ENCODE assay signal across 9 cellular contexts in genomic region chr2:29115797-29116781, GRCh38. TPM values are rescaled to one million over a fixed set of nuclear protein-coding genes. Genes with fewer than 3 reads are reported as not detected.
A peak's percentile ranks its signal among the peaks of the same experiment; 100 is the strongest.
DNase-seq lines count a peak whose midpoint lies in the region; ATAC-seq and TF ChIP-seq lines count a peak whose summit lies in the region.
"Had no signal": no experiment of that assay in that cellular context is flagged by ENCODE, and none has a peak within 500 bp of the region (broad histone marks: within the 10 kb centered on the region; RNA-seq: fewer than 3 reads in every experiment).

No MANE protein-coding gene starts in this region.

- H3K9me3 Mint-ChIP-seq in activated CD4-positive, alpha-beta T cell treated with anti-CD3 and anti-CD28 coated beads, Interleukin-2, amount 10 ng/mL, durations not matched to agents 24 days and 14 days = no peaks in the 10 kb centered on the region

- H3F3A ChIP-seq in Loucy (ENCODE audit: low read depth) = no peaks in the 10 kb centered on the region

- H3K4me1 Mint-ChIP-seq in activated CD4-positive, alpha-beta T cell treated with anti-CD3 and anti-CD28 coated beads, Interleukin-2, amount 10 ng/mL, durations not matched to agents 24 days and 14 days = peaks cover 43% of the 10 kb centered on the region

- H3K27ac Mint-ChIP-seq in activated CD4-positive, alpha-beta T cell treated with anti-CD3 and anti-CD28 coated beads, Interleukin-2, amount 10 ng/mL, durations not matched to agents 24 days and 14 days = peak overlapping the region; percentile 91

- H3K36me3 ChIP-seq in Loucy (ENCODE audit: insufficient read depth, low read length) (no peaks in the 10 kb centered on the region), colonic mucosa (no peaks in the 10 kb centered on the region), left lung (no peaks in the 10 kb centered on the region)

- H3K36me3 Mint-ChIP-seq in activated CD4-positive, alpha-beta T cell treated with anti-CD3 and anti-CD28 coated beads, Interleukin-2, amount 10 ng/mL, durations not matched to agents 24 days and 14 days (ENCODE audit: low read depth) = peaks cover 13% of the 10 kb centered on the region

- no peaks in the 10 kb centered on the region for H3K79me2 ChIP-seq in Loucy (ENCODE audit: insufficient read depth, low read length)

- peak; percentile 47 for ATAC-seq in GM21423 (IDR thresholded peaks at IDR 0.05; ENCODE audit: unreplicated experiment)
- ATAC-seq in left lung = peak; percentile 45

- DNase-seq in D341Med (ENCODE audit: low spot score) (peak; percentile 70), colonic mucosa (peak; percentile 59), left lung (peak; percentile 91 to 92), HK-2 (ENCODE audit: unreplicated experiment) (no peak)
- peak; percentile 93 for DNase-seq in activated CD4-positive, alpha-beta T cell treated with anti-CD3 and anti-CD28 coated beads, Interleukin-2, amount 10 ng/mL, durations not matched to agents 24 days and 14 days
- peak; percentile 40 to 43 for DNase-seq in stimulated activated CD4-positive, alpha-beta T cell treated with anti-CD3 and anti-CD28 coated beads, Interleukin-2, amount 100 ng/mL, for 48 hours

- H3K4me1 ChIP-seq in Loucy (ENCODE audit: insufficient read depth, low read length, poor library complexity, severe bottlenecking) = peaks cover 19% of the 10 kb centered on the region
- H3K4me1 ChIP-seq in colonic mucosa = no peaks in the 10 kb centered on the region
- H3K4me1 ChIP-seq in left lung = peaks cover 7 to 51% of the 10 kb centered on the region in 2 donors

- TF ChIP-seq CTCF in Loucy (conservative IDR thresholded peaks at IDR 0.05; ENCODE audit: low read length) (no peak), colonic mucosa (IDR thresholded peaks at IDR 0.05) (no peak), left lung (IDR thresholded peaks at IDR 0.05) (no peak)

- no peaks in the 10 kb centered on the region for H3K9me3 ChIP-seq in Loucy (ENCODE audit: insufficient read depth, low read depth, low read length)
- H3K9me3 ChIP-seq in colonic mucosa = no peaks in the 10 kb centered on the region
- H3K9me3 ChIP-seq in left lung = no peaks in the 10 kb centered on the region

- no peaks in the 10 kb centered on the region for H4K20me1 ChIP-seq in Loucy (ENCODE audit: insufficient read depth, low read length, poor library complexity, severe bottlenecking)

- intact Hi-C loops in activated CD4-positive, alpha-beta T cell treated with anti-CD3 and anti-CD28 coated beads, Interleukin-2, amount 10 ng/mL, durations not matched to agents 24 days and 14 days (cut with micrococcal nuclease) = loop anchor here (1.0 to 10.0 kb wide), 4 partner anchors 14 to 221 kb away; partner anchors contain the start of gene WDR43
- intact Hi-C loops in colonic mucosa (cut with DNase I) = no loop called here
- intact Hi-C loops in left lung (cut with DNase I) = no loop called here

- H3K27ac ChIP-seq in colonic mucosa (peak overlapping the region; percentile 80), left lung (peak overlapping the region; percentile 92 to 95)

- H3K27me3 Mint-ChIP-seq in activated CD4-positive, alpha-beta T cell treated with anti-CD3 and anti-CD28 coated beads, Interleukin-2, amount 10 ng/mL, durations not matched to agents 24 days and 14 days = peaks cover 5% of the 10 kb centered on the region

- no peaks in the 10 kb centered on the region for H3K9me2 ChIP-seq in Loucy (replicated peaks; ENCODE audit: low read depth, low read length)

- H3K9ac ChIP-seq in Loucy (ENCODE audit: low read depth, low read length, poor library complexity, severe bottlenecking) (peak overlapping the region; percentile 38), colonic mucosa (ENCODE audit: low read depth in 2 of 2, low read length in 2 of 2) (peak overlapping the region; percentile 73 to 78)

- peaks cover 7% of the 10 kb centered on the region for H3K27me3 ChIP-seq in Loucy (ENCODE audit: insufficient read depth, low read length, poor library complexity, severe bottlenecking)
- no peaks in the 10 kb centered on the region for H3K27me3 ChIP-seq in colonic mucosa
- H3K27me3 ChIP-seq in left lung = peaks cover 0 to 26% of the 10 kb centered on the region in 2 donors

- peak overlapping the region; percentile 69 for H3K4me3 ChIP-seq in Loucy (ENCODE audit: low read length, poor library complexity, severe bottlenecking)
- H3K4me3 ChIP-seq in colonic mucosa = peak overlapping the region; percentile 55
- peak overlapping the region; percentile 49 to 53 for H3K4me3 ChIP-seq in left lung

- H3K4me2 ChIP-seq in Loucy (ENCODE audit: low read depth, low read length, poor library complexity, severe bottlenecking) = peak overlapping the region; percentile 81

- peak overlapping the region; percentile 85 for H3K4me3 Mint-ChIP-seq in activated CD4-positive, alpha-beta T cell treated with anti-CD3 and anti-CD28 coated beads, Interleukin-2, amount 10 ng/mL, durations not matched to agents 24 days and 14 days

- H2AFZ ChIP-seq in Loucy (ENCODE audit: low read length) = peak overlapping the region; percentile 87

RNA-seq across cellular contexts. Expression of gene CLIP4, which starts 0.9 kb away (rescaled TPM):
- total RNA-seq in activated CD4-positive, alpha-beta T cell treated with anti-CD3 and anti-CD28 coated beads, Interleukin-2, amount 10 ng/mL, durations not matched to agents 24 days and 14 days = 23.6 and 24.1 TPM in 2 replicates
- 1 to 10 TPM; 2.1 to 7.7 TPM for total RNA-seq in colonic mucosa
- total RNA-seq in left lung = 10 to 100 TPM; 40.1 to 49.2 TPM

RNA-seq across cellular contexts. Expression of gene PCARE, which starts 41.8 kb away (rescaled TPM):
- total RNA-seq in activated CD4-positive, alpha-beta T cell treated with anti-CD3 and anti-CD28 coated beads, Interleukin-2, amount 10 ng/mL, durations not matched to agents 24 days and 14 days = not detected in 2 replicates
- total RNA-seq in colonic mucosa (not detected), left lung (under 1 TPM; 0.05 to 0.23 TPM)
- total RNA-seq: dermis microvascular lymphatic vessel endothelial cell had no signal
